In genomic region chr20:21394120-21394519, GRCh38 we compare ENCODE assay signal across 36 cellular contexts. TPM values are rescaled to one million over a fixed set of nuclear protein-coding genes. Genes with fewer than 3 reads are reported as not detected.
"Had no signal": no experiment of that assay in that cellular context is flagged by ENCODE, and none has a peak within 500 bp of the region (broad histone marks: within the 10 kb centered on the region; RNA-seq: fewer than 3 reads in every experiment).

No MANE protein-coding gene starts in this region.

- H3K79me2 ChIP-seq: parathyroid adenoma had no signal

- H3K27ac ChIP-seq: neural progenitor cell, ovary, parathyroid adenoma, psoas muscle, skin epidermis, spleen, thoracic aorta, thyroid gland, tibial nerve, upper lobe of left lung, uterus had no signal

- H3K9me3 Mint-ChIP-seq: natural killer cell; nephron; neural progenitor cell; stimulated activated memory B cell treated with anti-CD40 and anti-IgM and Interleukin-4, amounts not matched to agents 10 μg/mL and 1 μg/mL and 100 μg/mL, for 72 hours; stimulated activated naive CD8-positive, alpha-beta T cell treated with anti-CD3 and anti-CD28 coated beads, Interleukin-15, amount 100 ng/mL, for 72 hours had no signal

- H3K9me3 ChIP-seq: ovary, psoas muscle, spleen, thoracic aorta, thyroid gland, tibial nerve, upper lobe of left lung, uterus had no signal

- ATAC-seq: naive thymus-derived CD4-positive, alpha-beta T cell; natural killer cell; psoas muscle; right cardiac atrium; sciatic nerve; stimulated activated memory B cell treated with anti-CD40 and anti-IgM and Interleukin-4, amounts not matched to agents 10 μg/mL and 1 μg/mL and 100 μg/mL, for 72 hours; stimulated activated naive CD8-positive, alpha-beta T cell treated with anti-CD3 and anti-CD28 coated beads, Interleukin-15, amount 100 ng/mL, for 72 hours; stimulated activated naive CD8-positive, alpha-beta T cell treated with anti-CD3 and anti-CD28 coated beads, Interleukin-15, Interleukin-2, amounts not matched to agents 100 U/mL and 50 U/mL, for 24 hours had no signal

- H3K4me3 ChIP-seq: neural progenitor cell, ovary, psoas muscle, skin epidermis, smooth muscle cell, spleen, thoracic aorta, thyroid gland, tibial nerve, upper lobe of left lung, uterus had no signal

- H2AFZ ChIP-seq: neural progenitor cell, parathyroid adenoma had no signal

- H3K4me2 ChIP-seq: neural progenitor cell, smooth muscle cell had no signal

- H3K36me3 ChIP-seq: neural progenitor cell, ovary, thoracic aorta, uterus had no signal

- H3K4me3 Mint-ChIP-seq: natural killer cell; nephron; neural progenitor cell; stimulated activated memory B cell treated with anti-CD40 and anti-IgM and Interleukin-4, amounts not matched to agents 10 μg/mL and 1 μg/mL and 100 μg/mL, for 72 hours had no signal

- H3K4me1 ChIP-seq: uterus had no signal

- H3K9ac ChIP-seq: neural progenitor cell, parathyroid adenoma had no signal

- DNase-seq: naive thymus-derived CD4-positive, alpha-beta T cell; natural killer cell; occipital lobe; ovary; posterior cingulate gyrus; psoas muscle; right cardiac atrium; spleen; stimulated activated CD4-positive, alpha-beta T cell treated with anti-CD3 and anti-CD28 coated beads, Interleukin-12 subunit alpha, Interleukin-12 subunit beta, amount 100 ng/mL, for 4 hours; stimulated activated CD4-positive, alpha-beta T cell treated with anti-CD3 and anti-CD28 coated beads, Interleukin-1b, Interleukin-23, amount 100 ng/mL, for 48 hours; stimulated activated CD4-positive, alpha-beta T cell treated with anti-CD3 and anti-CD28 coated beads, Interleukin-4, amount 100 ng/mL, for 1 hour; stimulated activated CD4-positive, alpha-beta T cell treated with anti-CD3 and anti-CD28 coated beads, Interleukin-4, amount 100 ng/mL, for 4 hours; stimulated activated CD8-positive, alpha-beta memory T cell treated with anti-CD3 and anti-CD28 coated beads, Interleukin-4, amount 100 ng/mL, for 48 hours; stimulated activated naive CD4-positive, alpha-beta T cell; stimulated activated naive CD8-positive, alpha-beta T cell treated with anti-CD3 and anti-CD28 coated beads, Interleukin-15, amount 100 ng/mL, for 72 hours; stimulated activated naive CD8-positive, alpha-beta T cell treated with anti-CD3 and anti-CD28 coated beads, Interleukin-15, Interleukin-2, amounts not matched to agents 100 U/mL and 50 U/mL, for 24 hours; substantia nigra; thyroid gland; trophoblast cell; upper lobe of left lung; uterus had no signal

- H3K27ac Mint-ChIP-seq: naive thymus-derived CD4-positive, alpha-beta T cell; natural killer cell; nephron; neural progenitor cell; progenitor cell of endocrine pancreas; stimulated activated memory B cell treated with anti-CD40 and anti-IgM and Interleukin-4, amounts not matched to agents 10 μg/mL and 1 μg/mL and 100 μg/mL, for 72 hours; stimulated activated naive CD8-positive, alpha-beta T cell treated with anti-CD3 and anti-CD28 coated beads, Interleukin-15, amount 100 ng/mL, for 72 hours had no signal

RNA-seq across cellular contexts. Expression of gene NKX2-4, which starts 3.2 kb away (rescaled TPM):
- total RNA-seq: naive thymus-derived CD4-positive, alpha-beta T cell; natural killer cell; occipital lobe; osteoblast; ovary; progenitor cell of endocrine pancreas; psoas muscle; renal cortical epithelial cell; right cardiac atrium; sciatic nerve; smooth muscle cell; spleen; temporal lobe; thoracic aorta; tibial nerve; upper lobe of left lung; ureter; uterus had no signal
- polyA plus RNA-seq: naive thymus-derived CD4-positive, alpha-beta T cell; neural cell; ovary; psoas muscle; right cardiac atrium; smooth muscle cell; spleen had no signal
